8 cellular contexts compared by ENCODE assay signal in genomic region chr19:43595999-43596841, GRCh38. TPM values are rescaled to one million over a fixed set of nuclear protein-coding genes. Genes with fewer than 3 reads are reported as not detected.
DNase-seq lines count a peak whose midpoint lies in the region; ATAC-seq and TF ChIP-seq lines count a peak whose summit lies in the region.

Gene IRGQ (minus strand): TSS chr19:43596134. CDS start chr19:43595338, 796 bp downstream.
Gene ZNF576 (plus strand): TSS chr19:43596595. CDS start chr19:43597109, 514 bp downstream.

- H3K4me3 Mint-ChIP-seq in activated T-helper 17 cell treated with anti-CD3 and anti-CD28 coated beads, Interleukin-2, amount 50 U/mL, for 72 hours: peak within 1 kb of the TSS; percentile 94
- H3K4me3 Mint-ChIP-seq in naive B cell: peak within 1 kb of the TSS; percentile 92 to 98 (median 98)
- peak within 1 kb of the TSS; percentile 95 for H3K4me3 Mint-ChIP-seq in stimulated activated memory B cell treated with anti-CD40 and anti-IgM and Interleukin-4, amounts not matched to agents 10 μg/mL and 1 μg/mL and 100 μg/mL, for 72 hours

- peak within 1 kb of the TSS; percentile 99 for H3K27ac Mint-ChIP-seq in activated T-helper 17 cell treated with anti-CD3 and anti-CD28 coated beads, Interleukin-2, amount 50 U/mL, for 72 hours
- peak within 1 kb of the TSS; percentile 99 to 100 (median 100) for H3K27ac Mint-ChIP-seq in naive B cell
- peak within 1 kb of the TSS; percentile 97 for H3K27ac Mint-ChIP-seq in stimulated activated memory B cell treated with anti-CD40 and anti-IgM and Interleukin-4, amounts not matched to agents 10 μg/mL and 1 μg/mL and 100 μg/mL, for 72 hours

- CTCF ChIA-PET in RWPE1 (lab: Yijun Ruan, JAX): interaction anchor here (0.6 kb wide), 1 partner anchor 158 kb away, joined by 3 read pairs; no protein-coding TSS in a partner anchor

- peak; percentile 89 for ATAC-seq in activated T-helper 17 cell treated with anti-CD3 and anti-CD28 coated beads, Interleukin-2, amount 50 U/mL, for 72 hours (replicated peaks)
- ATAC-seq in naive B cell (ENCODE audit: low read depth in 2 of 2): peak; percentile 74 to 77
- ATAC-seq in stimulated activated memory B cell treated with anti-CD40 and anti-IgM and Interleukin-4, amounts not matched to agents 10 μg/mL and 1 μg/mL and 100 μg/mL, for 72 hours: peak; percentile 94

- no peaks in the 10 kb centered on the region for H3K27me3 Mint-ChIP-seq in activated T-helper 17 cell treated with anti-CD3 and anti-CD28 coated beads, Interleukin-2, amount 50 U/mL, for 72 hours
- no peaks in the 10 kb centered on the region for H3K27me3 Mint-ChIP-seq in naive B cell
- no peaks in the 10 kb centered on the region for H3K27me3 Mint-ChIP-seq in stimulated activated memory B cell treated with anti-CD40 and anti-IgM and Interleukin-4, amounts not matched to agents 10 μg/mL and 1 μg/mL and 100 μg/mL, for 72 hours

- peaks cover 72% of the 10 kb centered on the region for H3K36me3 Mint-ChIP-seq in activated T-helper 17 cell treated with anti-CD3 and anti-CD28 coated beads, Interleukin-2, amount 50 U/mL, for 72 hours (ENCODE audit: low read depth)
- H3K36me3 Mint-ChIP-seq in naive B cell: no peaks in the 10 kb centered on the region
- peaks cover 26% of the 10 kb centered on the region for H3K36me3 Mint-ChIP-seq in stimulated activated memory B cell treated with anti-CD40 and anti-IgM and Interleukin-4, amounts not matched to agents 10 μg/mL and 1 μg/mL and 100 μg/mL, for 72 hours

- H3K4me3 ChIP-seq in LNCaP clone FGC (ENCODE audit: low read depth, low read length): peak within 1 kb of the TSS; percentile 91

- TF ChIP-seq CTCF in LNCaP clone FGC (IDR thresholded peaks at IDR 0.05; ENCODE audit: control insufficient read depth, extremely low read depth, insufficient read depth) (no peak), RWPE1 (conservative IDR thresholded peaks at IDR 0.05; ENCODE audit: low read depth) (no peak)

- H3K4me1 Mint-ChIP-seq in activated T-helper 17 cell treated with anti-CD3 and anti-CD28 coated beads, Interleukin-2, amount 50 U/mL, for 72 hours: peaks cover 24% of the 10 kb centered on the region
- H3K4me1 Mint-ChIP-seq in naive B cell: peaks cover 38 to 53% (median 49%) of the 10 kb centered on the region in 3 donors
- peaks cover 58% of the 10 kb centered on the region for H3K4me1 Mint-ChIP-seq in stimulated activated memory B cell treated with anti-CD40 and anti-IgM and Interleukin-4, amounts not matched to agents 10 μg/mL and 1 μg/mL and 100 μg/mL, for 72 hours

- DNase-seq in Daoy (ENCODE audit: low read depth) (peak; percentile 100), GOT3 (lab: John Stamatoyannopoulos, UW) (peak; percentile 98), LNCaP clone FGC (ENCODE audit: low read depth) (peak; percentile 88), RWPE1 (ENCODE audit: low spot score) (peak; percentile 99), fibroblast of gingiva (ENCODE audit: low read depth) (peak; percentile 98), naive B cell (peak; percentile 99)

- H3K9me3 Mint-ChIP-seq in activated T-helper 17 cell treated with anti-CD3 and anti-CD28 coated beads, Interleukin-2, amount 50 U/mL, for 72 hours: no peaks in the 10 kb centered on the region
- H3K9me3 Mint-ChIP-seq in naive B cell: no peaks in the 10 kb centered on the region
- no peaks in the 10 kb centered on the region for H3K9me3 Mint-ChIP-seq in stimulated activated memory B cell treated with anti-CD40 and anti-IgM and Interleukin-4, amounts not matched to agents 10 μg/mL and 1 μg/mL and 100 μg/mL, for 72 hours

- H3K27ac ChIP-seq in RWPE1: peak within 1 kb of the TSS; percentile 92

- POLR2A ChIA-PET in RWPE1 (lab: Yijun Ruan, JAX; ENCODE audit: low non-redundant PET): interaction anchor here (0.6 to 1.1 kb wide), 3 partner anchors 10 to 32 kb away, joined by 3 to 5 read pairs (median 4); no protein-coding TSS in a partner anchor

RNA-seq across cellular contexts. Expression of gene IRGQ, which starts in this region (rescaled TPM):
- total RNA-seq in Daoy (2014; rRNA removed; shearing (Covaris generic)): 15.8 and 20.4 TPM in 2 replicates
- 10 to 100 TPM; 18.3 to 22.1 TPM for total RNA-seq in activated T-helper 17 cell treated with anti-CD3 and anti-CD28 coated beads, Interleukin-2, amount 50 U/mL, for 72 hours
- 1 to 10 TPM in 4 of 6 donors, under 1 TPM in 1, not detected in 1; 0.93 to 2.4 (median 1.3) TPM for polyA plus RNA-seq in naive B cell (ENCODE audit: low read depth in 6 of 6)

RNA-seq across cellular contexts. Expression of gene ZNF576, which starts in this region (rescaled TPM):
- 13.8 and 16.0 TPM in 2 replicates for total RNA-seq in Daoy (2014; rRNA removed; shearing (Covaris generic))
- total RNA-seq in activated T-helper 17 cell treated with anti-CD3 and anti-CD28 coated beads, Interleukin-2, amount 50 U/mL, for 72 hours: 10 to 100 TPM; 17.8 to 23.3 TPM
- 10 to 100 TPM in 3 of 6 donors, 1 to 10 TPM in 3; 2.3 to 13.6 (median 10.1) TPM for polyA plus RNA-seq in naive B cell (ENCODE audit: low read depth in 6 of 6)

Comparison
In these comparisons a context has a peak if more than half of its experiments do, and no peak if none do; other contexts are left out.
1. Peak in every context shown above with its lines: DNase-seq, ATAC-seq, H3K4me3 ChIP-seq and H3K27ac ChIP-seq.